ENCODE assay signal across 26 cellular contexts in genomic region chr3:119778811-119779210, GRCh38. TPM values are rescaled to one million over a fixed set of nuclear protein-coding genes. Genes with fewer than 3 reads are reported as not detected.
"Had no signal": no experiment of that assay in that cellular context is flagged by ENCODE, and none has a peak within 500 bp of the region (broad histone marks: within the 10 kb centered on the region; RNA-seq: fewer than 3 reads in every experiment).

No MANE protein-coding gene starts in this region.

- ATAC-seq: esophagus mucosa; gastrocnemius medialis; heart right ventricle; left lobe of liver; mucosa of descending colon; natural killer cell treated with Interleukin-12 subunit alpha and Interleukin-12 subunit beta and Interleukin-15 and Interleukin-18, amount 100 ng/mL, for 72 hours; right cardiac atrium; stimulated activated effector memory CD8-positive, alpha-beta T cell treated with anti-CD3 and anti-CD28 coated beads, Interleukin-12 subunit alpha, Interleukin-12 subunit beta, amount 100 ng/mL, for 72 hours; stimulated activated naive CD8-positive, alpha-beta T cell treated with anti-CD3 and anti-CD28 coated beads, Interleukin-15, Interleukin-2, amounts not matched to agents 100 U/mL and 50 U/mL, for 24 hours; upper lobe of right lung had no signal

- FAIRE-seq: endometrium, islet of Langerhans had no signal

- H3K27me3 ChIP-seq: gastrocnemius medialis, heart right ventricle, neural progenitor cell, ovary, testis, tibial nerve, upper lobe of right lung, vagina had no signal

- DNase-seq: effector memory CD4-positive, alpha-beta T cell; gastrocnemius medialis; heart right ventricle; hypothalamus; kidney glomerular epithelial cell; mammary epithelial cell; mucosa of descending colon; nucleus accumbens; ovary; right cardiac atrium; stimulated activated CD4-positive, alpha-beta T cell treated with anti-CD3 and anti-CD28 coated beads, Interleukin-4, amount 100 ng/mL, for 1 hour; stimulated activated CD8-positive, alpha-beta memory T cell treated with anti-CD3 and anti-CD28 coated beads, Interleukin-4, amount 100 ng/mL, for 48 hours; stimulated activated naive CD8-positive, alpha-beta T cell treated with anti-CD3 and anti-CD28 coated beads, Interleukin-15, Interleukin-2, amounts not matched to agents 100 U/mL and 50 U/mL, for 24 hours; testis; upper lobe of right lung had no signal

- H3K27ac ChIP-seq: gastrocnemius medialis, heart right ventricle, neural progenitor cell, ovary, testis, tibial nerve, upper lobe of right lung, vagina had no signal

- H3K9me3 ChIP-seq: gastrocnemius medialis, mucosa of descending colon, ovary, testis, upper lobe of right lung, vagina had no signal

- H3K4me1 ChIP-seq: gastrocnemius medialis, neural progenitor cell, testis, tibial nerve, upper lobe of right lung, vagina had no signal

- H3K36me3 ChIP-seq: gastrocnemius medialis, heart right ventricle, neural progenitor cell, ovary, tibial nerve, upper lobe of right lung, vagina had no signal

- H3K4me3 ChIP-seq: gastrocnemius medialis, heart right ventricle, mucosa of descending colon, neural progenitor cell, ovary, testis, tibial nerve, upper lobe of right lung, vagina had no signal

RNA-seq across cellular contexts. Expression of gene NR1I2, which starts 3.1 kb away (rescaled TPM):
- total RNA-seq: esophagus mucosa; fibroblast of lung; lower leg skin; mammary epithelial cell; natural killer cell treated with Interleukin-12 subunit alpha and Interleukin-12 subunit beta and Interleukin-15 and Interleukin-18, amount 100 ng/mL, for 72 hours; upper lobe of right lung; vagina had no signal
- polyA plus RNA-seq: mammary epithelial cell had no signal
